In genomic region chr2:130756041-130756720, GRCh38 we compare ENCODE assay signal across 9 cellular contexts. TPM values are rescaled to one million over a fixed set of nuclear protein-coding genes. Genes with fewer than 3 reads are reported as not detected.
DNase-seq lines count a peak whose midpoint lies in the region; ATAC-seq and TF ChIP-seq lines count a peak whose summit lies in the region.
"Had no signal": no experiment of that assay in that cellular context is flagged by ENCODE, and none has a peak within 500 bp of the region (broad histone marks: within the 10 kb centered on the region; RNA-seq: fewer than 3 reads in every experiment).

No MANE protein-coding gene starts in this region.

- POLR2A ChIA-PET in T-cell (lab: Charles Lee) = no interaction called here

- ATAC-seq in GM19452 (IDR thresholded peaks at IDR 0.05; ENCODE audit: unreplicated experiment) (peak; percentile 49), T-cell (replicated peaks in 1 of 4) (peak; percentile 52 to 73 (median 64)), GM19467 (IDR thresholded peaks at IDR 0.05; ENCODE audit: unreplicated experiment) (no peak)

- CTCF ChIA-PET in T-cell (lab: Charles Lee) = no interaction called here

- peak; percentile 85 for DNase-seq in AG20443 (ENCODE audit: low spot score)
- peak in 6 of 34 experiments; percentile 7 to 20 (median 12) for DNase-seq in T-cell
- peak; percentile 74 for DNase-seq in glutamatergic neuron
- DNase-seq in progenitor cell of endocrine pancreas (ENCODE audit: low spot score, unreplicated experiment) = peak; percentile 69
- no peak for DNase-seq in CD1c-positive myeloid dendritic cell (ENCODE audit: extremely low spot score)
- no peak for DNase-seq in Kasumi-1 (lab: John Stamatoyannopoulos, UW)

- H3K4me1 Mint-ChIP-seq in T-cell (peaks cover 0 to 16% (median 9%) of the 10 kb centered on the region in 3 donors), glutamatergic neuron (ENCODE audit: low read depth, unreplicated experiment) (peaks cover 20% of the 10 kb centered on the region), progenitor cell of endocrine pancreas (ENCODE audit: low read depth) (peaks cover 3% of the 10 kb centered on the region)

- peak overlapping the region in 2 of 3 donors; percentile 9 to 71 for H3K4me3 Mint-ChIP-seq in T-cell
- peak overlapping the region; percentile 93 for H3K4me3 Mint-ChIP-seq in glutamatergic neuron (ENCODE audit: unreplicated experiment)
- H3K4me3 Mint-ChIP-seq in progenitor cell of endocrine pancreas (ENCODE audit: low read depth) = peak overlapping the region; percentile 84

- H3K27ac Mint-ChIP-seq in T-cell (no peak overlapping the region), glutamatergic neuron (ENCODE audit: unreplicated experiment) (peak overlapping the region; percentile 95), progenitor cell of endocrine pancreas (no peak overlapping the region)
- H3K27ac Mint-ChIP-seq: activated naive CD4-positive, alpha-beta T cell treated with anti-CD3 and anti-CD28 coated beads, Interleukin-2, amount 50 U/mL, for 72 hours had no signal

- H3K9me3 Mint-ChIP-seq in T-cell (no peaks in the 10 kb centered on the region), glutamatergic neuron (ENCODE audit: unreplicated experiment) (peaks cover 19% of the 10 kb centered on the region), progenitor cell of endocrine pancreas (ENCODE audit: low read depth) (no peaks in the 10 kb centered on the region)
- H3K9me3 Mint-ChIP-seq: activated naive CD4-positive, alpha-beta T cell treated with anti-CD3 and anti-CD28 coated beads, Interleukin-2, amount 50 U/mL, for 72 hours had no signal

- H3K27me3 Mint-ChIP-seq in T-cell = peaks cover 48 to 61% of the 10 kb centered on the region in 2 donors
- H3K27me3 Mint-ChIP-seq in glutamatergic neuron (ENCODE audit: unreplicated experiment) = peaks cover 14% of the 10 kb centered on the region
- H3K27me3 Mint-ChIP-seq in progenitor cell of endocrine pancreas = peaks cover 45% of the 10 kb centered on the region

- H3K36me3 Mint-ChIP-seq in T-cell = no peaks in the 10 kb centered on the region
- H3K36me3 Mint-ChIP-seq in glutamatergic neuron (ENCODE audit: unreplicated experiment) = no peaks in the 10 kb centered on the region
- H3K36me3 Mint-ChIP-seq in progenitor cell of endocrine pancreas (ENCODE audit: insufficient read depth) = no peaks in the 10 kb centered on the region

- no peak for TF ChIP-seq CTCF in glutamatergic neuron (IDR thresholded peaks at IDR 0.05; ENCODE audit: partially characterized antibody, unreplicated experiment)
- no peak for TF ChIP-seq CTCF in progenitor cell of endocrine pancreas (IDR thresholded peaks at IDR 0.05; ENCODE audit: unreplicated experiment)

RNA-seq across cellular contexts. Expression of gene AMER3, which starts 0.8 kb away (rescaled TPM):
- total RNA-seq in T-cell (not detected), glutamatergic neuron (ENCODE audit: unreplicated experiment) (20.6 TPM), progenitor cell of endocrine pancreas (6.4 and 7.0 TPM in 2 replicates)
- total RNA-seq: activated naive CD4-positive, alpha-beta T cell treated with anti-CD3 and anti-CD28 coated beads, Interleukin-2, amount 50 U/mL, for 72 hours had no signal

RNA-seq across cellular contexts. Expression of gene GPR148, which starts 27.3 kb away (rescaled TPM):
- total RNA-seq in T-cell = not detected
- not detected for total RNA-seq in glutamatergic neuron (ENCODE audit: unreplicated experiment)
- total RNA-seq in progenitor cell of endocrine pancreas = 0.46 and 1.2 TPM in 2 replicates
- total RNA-seq: activated naive CD4-positive, alpha-beta T cell treated with anti-CD3 and anti-CD28 coated beads, Interleukin-2, amount 50 U/mL, for 72 hours had no signal

Comparison
In these comparisons a context has a peak if more than half of its experiments do, and no peak if none do; other contexts are left out.
1. DNase-seq: peak in AG20443 (single experiment), glutamatergic neuron (single experiment) and progenitor cell of endocrine pancreas (single experiment); none in CD1c-positive myeloid dendritic cell (single experiment) and Kasumi-1 (0 of 2).
2. H3K4me3 Mint-ChIP-seq: peak in every context shown above with its lines; median percentile 93 in glutamatergic neuron; 84 in progenitor cell of endocrine pancreas; 40 in T-cell.